Comparison of ENCODE assay signal across 10 cellular contexts in the genomic region with DNA sequence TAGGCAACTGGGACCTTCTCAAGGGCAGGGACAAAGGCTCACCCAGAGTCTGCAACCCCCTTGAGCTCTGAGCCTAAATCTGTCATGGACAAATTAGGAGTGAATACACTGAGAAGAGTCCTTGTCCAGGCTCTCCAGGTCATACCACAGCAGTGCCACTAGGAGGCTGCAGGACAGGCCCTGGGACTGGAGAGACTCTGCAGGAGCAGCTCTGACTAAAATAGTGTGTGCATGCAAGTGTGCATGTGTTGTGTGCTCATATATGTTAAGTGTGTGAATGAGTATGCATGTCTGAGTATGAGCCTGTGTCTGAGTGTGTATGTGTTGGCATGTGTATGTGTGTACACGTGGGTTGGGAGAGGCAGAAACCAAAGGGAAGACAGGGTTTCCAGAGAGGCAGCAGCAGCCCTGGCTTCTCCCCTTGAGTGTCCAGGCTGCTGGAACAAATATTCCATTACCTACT. TPM values are rescaled to one million over a fixed set of nuclear protein-coding genes. Genes with fewer than 3 reads are reported as not detected.
A peak's percentile ranks its signal among the peaks of the same experiment; 100 is the strongest.
DNase-seq lines count a peak whose midpoint lies in the region; ATAC-seq and TF ChIP-seq lines count a peak whose summit lies in the region.
"Had no signal": no experiment of that assay in that cellular context is flagged by ENCODE, and none has a peak within 500 bp of the region (broad histone marks: within the 10 kb centered on the region; RNA-seq: fewer than 3 reads in every experiment).

No MANE protein-coding gene starts in this region.

- H4K20me1 ChIP-seq in mammary epithelial cell (ENCODE audit: insufficient read depth, low read length): no peaks in the 10 kb centered on the region

- no peaks in the 10 kb centered on the region for H3K27me3 Mint-ChIP-seq in mesothelial cell of epicardium (ENCODE audit: low read depth)

- CTCF ChIA-PET in mammary epithelial cell (lab: Charles Lee; ENCODE audit: low non-redundant PET): interaction anchor here (0.5 to 0.7 kb wide), 2 partner anchors 12 to 59 kb away, joined by 3 to 4 read pairs; a partner anchor contains a TSS

- no peaks in the 10 kb centered on the region for H3K4me1 ChIP-seq in mammary epithelial cell (ENCODE audit: insufficient read depth, low read length)

- no peaks in the 10 kb centered on the region for H3K27me3 ChIP-seq in mammary epithelial cell (ENCODE audit: insufficient read depth, low read length)

- intact Hi-C loops in mammary epithelial cell (cut with micrococcal nuclease): loop anchor here (1.0 kb wide), 2 partner anchors 28 to 52 kb away; no protein-coding TSS in a partner anchor

- no peaks in the 10 kb centered on the region for H3K9me3 Mint-ChIP-seq in mesothelial cell of epicardium

- no peak for TF ChIP-seq POLR2A in NB4 (IDR thresholded peaks at IDR 0.05; ENCODE audit: extremely low read depth, insufficient read length)

- no TSS peak for BruUV-seq in mammary epithelial cell (replicated peaks; lab: Mats Ljungman, UMichigan)

- no peaks in the 10 kb centered on the region for H3K9me3 ChIP-seq in mammary epithelial cell (replicated peaks; ENCODE audit: insufficient read depth, low read length)

- no peak overlapping the region for H3K4me2 ChIP-seq in mammary epithelial cell (ENCODE audit: insufficient read depth, low read depth, low read length)

- peaks cover 10% of the 10 kb centered on the region for H3K36me3 Mint-ChIP-seq in mesothelial cell of epicardium

- peaks cover 17% of the 10 kb centered on the region for H3K79me2 ChIP-seq in mammary epithelial cell (ENCODE audit: insufficient read depth, low read length)

- in situ Hi-C loops in mammary epithelial cell (cut with MboI; ENCODE audit: low sequenced_read_pairs in 2 of 2): loop anchor here (10.0 kb wide), 1 partner anchor 55 kb away; a partner anchor contains a TSS

- DNase-seq in NCI-H82 (lab: John Stamatoyannopoulos, UW): peak; percentile 59
- DNase-seq in NCI-H82 treated with DMSO at 0.1 percent for 48 hours (lab: John Stamatoyannopoulos, UW; ENCODE audit: unreplicated experiment): no peak
- peak; percentile 47 for DNase-seq in NB4 (ENCODE audit: low read depth)
- DNase-seq in mammary epithelial cell: no peak
- DNase-seq in mesothelial cell of epicardium (ENCODE audit: low spot score in 2 of 2, unreplicated experiment in 2 of 2): no peak
- DNase-seq in COR-L47 (lab: John Stamatoyannopoulos, UW): no peak

- no peaks in the 10 kb centered on the region for H3K4me1 Mint-ChIP-seq in mesothelial cell of epicardium

- no peak overlapping the region for H3K4me3 Mint-ChIP-seq in mesothelial cell of epicardium

- WGBS in mammary epithelial cell (ENCODE audit: low coverage, missing lambda C conversion rate): 80% methylated on average over 1 of the region's 1 CpG

- ATAC-seq in GM19395 (IDR thresholded peaks at IDR 0.05; ENCODE audit: unreplicated experiment): no peak
- no peak for ATAC-seq in HG03108 (IDR thresholded peaks at IDR 0.05; ENCODE audit: unreplicated experiment)

- H3K4me3 ChIP-seq in NB4 (ENCODE audit: low read depth, low read length) (no peak overlapping the region), mammary epithelial cell (replicated peaks in 1 of 3; ENCODE audit: insufficient read depth in 1 of 3, low read depth in 2 of 3, low read length in 3 of 3) (no peak overlapping the region)
- H3K4me3 ChIP-seq: skin epidermis had no signal

- peaks cover 13% of the 10 kb centered on the region for H3K36me3 ChIP-seq in mammary epithelial cell (ENCODE audit: insufficient read depth, low read length)

- no peak overlapping the region for H3K27ac Mint-ChIP-seq in mesothelial cell of epicardium

- no peak overlapping the region for H3K27ac ChIP-seq in mammary epithelial cell (ENCODE audit: insufficient read depth, low read depth, low read length)
- H3K27ac ChIP-seq: skin epidermis had no signal

- peak; percentile 67 for TF ChIP-seq CTCF in NB4 (IDR thresholded peaks at IDR 0.05; ENCODE audit: low read depth, low read length)
- TF ChIP-seq CTCF in mammary epithelial cell (conservative IDR thresholded peaks at IDR 0.05 in 1 of 2, IDR thresholded peaks at IDR 0.05 in 1 of 2; ENCODE audit: extremely low read depth in 1 of 2, insufficient read depth in 1 of 2, low read depth in 1 of 2, low read length in 2 of 2): peak; percentile 70 to 71
- TF ChIP-seq CTCF in mesothelial cell of epicardium (IDR thresholded peaks at IDR 0.05; ENCODE audit: unreplicated experiment): peak; percentile 41

- dilution Hi-C loops in mammary epithelial cell (cut with HindIII; ENCODE audit: low sequenced_read_pairs): loop anchor here (5.0 kb wide), 2 partner anchors 52 to 132 kb away; no protein-coding TSS in a partner anchor

- no peak overlapping the region for H3K9ac ChIP-seq in mammary epithelial cell (ENCODE audit: insufficient read depth, low read length)

- H2AFZ ChIP-seq in mammary epithelial cell (ENCODE audit: low read depth, low read length): no peak overlapping the region

RNA-seq across cellular contexts. Expression of a gene that starts 27.1 kb away (rescaled TPM):
- 10 to 100 TPM; 57.2 to 82.0 TPM for total RNA-seq in mammary epithelial cell
- 110 TPM for polyA plus RNA-seq in mammary epithelial cell
- polyA minus RNA-seq in mammary epithelial cell: 56.3 TPM
- total RNA-seq in mesothelial cell of epicardium: 46.9 to 50.9 TPM (median 49.5 TPM) in 3 replicates

RNA-seq across cellular contexts. Expression of a gene that starts 27.2 kb away (rescaled TPM):
- 100 to 1,000 TPM; 121 to 182 TPM for total RNA-seq in mammary epithelial cell
- 141 TPM for polyA plus RNA-seq in mammary epithelial cell
- 256 TPM for polyA minus RNA-seq in mammary epithelial cell
- 44.7 to 54.9 TPM (median 49.3 TPM) in 3 replicates for total RNA-seq in mesothelial cell of epicardium

RNA-seq across cellular contexts. Expression of a gene that starts 58.5 kb away (rescaled TPM):
- 1 to 10 TPM in 1 of 2 donors, not detected in 1; 2.0 TPM for total RNA-seq in mammary epithelial cell
- not detected for polyA plus RNA-seq in mammary epithelial cell
- polyA minus RNA-seq in mammary epithelial cell: 1.3 TPM
- total RNA-seq in mesothelial cell of epicardium: not detected in 3 replicates
- total RNA-seq: Daoy had no signal

Comparison
In these comparisons a context has a peak if more than half of its experiments do, and no peak if none do; other contexts are left out.
1. DNase-seq: peak in NCI-H82 (single experiment) and NB4 (single experiment); none in NCI-H82 treated with DMSO at 0.1 percent for 48 hours (single experiment), mammary epithelial cell (single experiment), mesothelial cell of epicardium (0 of 2) and COR-L47 (single experiment).
2. Peak in every context shown above with its lines, with median percentiles within 50 percentile points of each other: CTCF ChIP-seq.